Comparison of ENCODE assay signal across 2 cellular contexts in the genomic region with DNA sequence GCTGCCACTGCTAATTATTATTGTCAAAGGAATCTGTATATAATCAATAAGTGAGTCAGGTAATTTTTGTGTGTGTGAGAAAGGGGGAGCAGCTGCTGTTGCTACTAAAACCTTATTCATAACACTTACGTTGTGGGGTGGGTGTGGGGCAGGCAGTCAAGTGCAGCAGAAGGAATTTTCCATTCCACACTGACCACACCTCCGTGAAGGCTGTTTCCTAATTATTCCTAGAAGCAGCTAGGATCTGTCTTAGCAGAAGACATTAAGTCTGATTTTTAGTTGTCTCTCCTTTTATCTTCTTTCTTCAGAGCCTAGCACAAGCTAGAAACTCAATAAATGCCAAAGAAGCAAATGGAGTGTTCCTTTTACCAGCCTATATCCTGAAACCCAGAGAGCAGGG.
TF ChIP-seq lines count a peak whose summit lies in the region.

No MANE protein-coding gene starts in this region.

TF ChIP-seq in Ishikawa, 13 proteins besides CTCF, POLR2A, EP300 and RAD21:
- 0 out of 2 replicates have a peak, but pooled peaks have one; percentile 23 for TF ChIP-seq TAF1 (IDR thresholded peaks at IDR 0.05; ENCODE audit: low read depth)
- no peak for TF ChIP-seq FOXM1 (IDR thresholded peaks at IDR 0.05; ENCODE audit: borderline replicate concordance, low read depth)

TF ChIP-seq in K562, 482 proteins besides CTCF, POLR2A, EP300 and RAD21:
- TF ChIP-seq ATF7 (IDR thresholded peaks at IDR 0.05) (peak; percentile 16; the same call in 1 of the 2 replicates), ERF (CRISPR knock-in tag; IDR thresholded peaks at IDR 0.05) (no peak), DPF2 (IDR thresholded peaks at IDR 0.05) (no peak), SAFB (IDR thresholded peaks at IDR 0.05; ENCODE audit: borderline replicate concordance, low read depth, low read length) (no peak), TCF3 (CRISPR knock-in tag; IDR thresholded peaks at IDR 0.05) (0 out of 2 replicates have a peak, but pooled peaks have one; percentile 19), KDM4B (IDR thresholded peaks at IDR 0.05; ENCODE audit: borderline replicate concordance in 2 of 2, low read depth in 1 of 2) (no peak), KAT2B (IDR thresholded peaks at IDR 0.05; ENCODE audit: low read depth, low read length) (no peak), FOXK2 (conservative IDR thresholded peaks at IDR 0.05 in 1 of 2, IDR thresholded peaks at IDR 0.05 in 1 of 2; ENCODE audit: low read depth in 2 of 2) (0 out of 4 replicates have a peak, but pooled peaks of 1 of the 2 experiments have one; percentile 23), TAF7 (tag; IDR thresholded peaks at IDR 0.05) (no peak), ZNF274 (IDR thresholded peaks at IDR 0.05; ENCODE audit: borderline replicate concordance, low read depth, low read length) (no peak), ARID1B (IDR thresholded peaks at IDR 0.05) (peak; percentile 20; the same call in 1 of the 2 replicates)
- TF ChIP-seq, protein P1, sequence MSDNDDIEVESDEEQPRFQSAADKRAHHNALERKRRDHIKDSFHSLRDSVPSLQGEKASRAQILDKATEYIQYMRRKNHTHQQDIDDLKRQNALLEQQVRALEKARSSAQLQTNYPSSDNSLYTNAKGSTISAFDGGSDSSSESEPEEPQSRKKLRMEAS (CRISPR knock-in tag; IDR thresholded peaks at IDR 0.05), result no peak
- TF ChIP-seq, protein P2, sequence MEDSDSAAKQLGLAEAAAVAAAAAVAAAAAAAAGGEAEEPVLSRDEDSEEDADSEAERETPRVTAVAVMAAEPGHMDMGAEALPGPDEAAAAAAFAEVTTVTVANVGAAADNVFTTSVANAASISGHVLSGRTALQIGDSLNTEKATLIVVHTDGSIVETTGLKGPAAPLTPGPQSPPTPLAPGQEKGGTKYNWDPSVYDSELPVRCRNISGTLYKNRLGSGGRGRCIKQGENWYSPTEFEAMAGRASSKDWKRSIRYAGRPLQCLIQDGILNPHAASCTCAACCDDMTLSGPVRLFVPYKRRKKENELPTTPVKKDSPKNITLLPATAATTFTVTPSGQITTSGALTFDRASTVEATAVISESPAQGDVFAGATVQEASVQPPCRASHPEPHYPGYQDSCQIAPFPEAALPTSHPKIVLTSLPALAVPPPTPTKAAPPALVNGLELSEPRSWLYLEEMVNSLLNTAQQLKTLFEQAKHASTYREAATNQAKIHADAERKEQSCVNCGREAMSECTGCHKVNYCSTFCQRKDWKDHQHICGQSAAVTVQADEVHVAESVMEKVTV (CRISPR knock-in tag; IDR thresholded peaks at IDR 0.05), result no peak
- TF ChIP-seq, protein P3, sequence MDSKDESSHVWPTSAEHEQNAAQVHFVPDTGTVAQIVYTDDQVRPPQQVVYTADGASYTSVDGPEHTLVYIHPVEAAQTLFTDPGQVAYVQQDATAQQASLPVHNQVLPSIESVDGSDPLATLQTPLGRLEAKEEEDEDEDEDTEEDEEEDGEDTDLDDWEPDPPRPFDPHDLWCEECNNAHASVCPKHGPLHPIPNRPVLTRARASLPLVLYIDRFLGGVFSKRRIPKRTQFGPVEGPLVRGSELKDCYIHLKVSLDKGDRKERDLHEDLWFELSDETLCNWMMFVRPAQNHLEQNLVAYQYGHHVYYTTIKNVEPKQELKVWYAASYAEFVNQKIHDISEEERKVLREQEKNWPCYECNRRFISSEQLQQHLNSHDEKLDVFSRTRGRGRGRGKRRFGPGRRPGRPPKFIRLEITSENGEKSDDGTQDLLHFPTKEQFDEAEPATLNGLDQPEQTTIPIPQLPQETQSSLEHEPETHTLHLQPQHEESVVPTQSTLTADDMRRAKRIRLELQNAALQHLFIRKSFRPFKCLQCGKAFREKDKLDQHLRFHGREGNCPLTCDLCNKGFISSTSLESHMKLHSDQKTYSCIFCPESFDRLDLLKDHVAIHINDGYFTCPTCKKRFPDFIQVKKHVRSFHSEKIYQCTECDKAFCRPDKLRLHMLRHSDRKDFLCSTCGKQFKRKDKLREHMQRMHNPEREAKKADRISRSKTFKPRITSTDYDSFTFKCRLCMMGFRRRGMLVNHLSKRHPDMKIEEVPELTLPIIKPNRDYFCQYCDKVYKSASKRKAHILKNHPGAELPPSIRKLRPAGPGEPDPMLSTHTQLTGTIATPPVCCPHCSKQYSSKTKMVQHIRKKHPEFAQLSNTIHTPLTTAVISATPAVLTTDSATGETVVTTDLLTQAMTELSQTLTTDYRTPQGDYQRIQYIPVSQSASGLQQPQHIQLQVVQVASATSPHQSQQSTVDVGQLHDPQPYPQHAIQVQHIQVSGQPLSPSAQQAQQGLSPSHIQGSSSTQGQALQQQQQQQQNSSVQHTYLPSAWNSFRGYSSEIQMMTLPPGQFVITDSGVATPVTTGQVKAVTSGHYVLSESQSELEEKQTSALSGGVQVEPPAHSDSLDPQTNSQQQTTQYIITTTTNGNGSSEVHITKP (IDR thresholded peaks at IDR 0.05; ENCODE audit: partially characterized antibody), result peak; percentile 93
